23 cellular contexts compared by ENCODE assay signal in genomic region chr3:128351476-128352085, GRCh38.
DNase-seq lines count a peak whose midpoint lies in the region; ATAC-seq and TF ChIP-seq lines count a peak whose summit lies in the region.
"Had no signal": no experiment of that assay in that cellular context is flagged by ENCODE, and none has a peak within 500 bp of the region (broad histone marks: within the 10 kb centered on the region; RNA-seq: fewer than 3 reads in every experiment).

No MANE protein-coding gene starts in this region.

- H3K79me2 ChIP-seq in PC-3 (ENCODE audit: low read length), result no peaks in the 10 kb centered on the region

- H3K4me1 ChIP-seq in body of pancreas (peaks cover 66% of the 10 kb centered on the region), sigmoid colon (peaks cover 0 to 25% (median 19%) of the 10 kb centered on the region in 4 donors), PC-3 (ENCODE audit: insufficient read depth, low read length) (peaks cover 7% of the 10 kb centered on the region; the same call in 1 of the 2 replicates), suprapubic skin (peaks cover 5% of the 10 kb centered on the region)

- H3K27me3 ChIP-seq in body of pancreas (no peaks in the 10 kb centered on the region), sigmoid colon (no peaks in the 10 kb centered on the region), PC-3 (ENCODE audit: low read length) (no peaks in the 10 kb centered on the region), suprapubic skin (no peaks in the 10 kb centered on the region)
- H3K27me3 ChIP-seq: heart left ventricle, SJSA1 had no signal

- POLR2A ChIA-PET in PC-3 (lab: Charles Lee; ENCODE audit: unreplicated experiment), result no interaction called here

- DNase-seq in NCI-H2029 (lab: John Stamatoyannopoulos, UW), result peak; percentile 24
- no peak for DNase-seq in NCI-H2029 treated with DMSO at 0.1 percent for 48 hours (lab: John Stamatoyannopoulos, UW)
- peak; percentile 99 for DNase-seq in NCI-H146 (lab: John Stamatoyannopoulos, UW)
- peak; percentile 71 to 86 (median 84) for DNase-seq in body of pancreas
- DNase-seq in sigmoid colon, result peak; percentile 46
- DNase-seq in PC-3, result no peak
- no peak for DNase-seq in NCI-H524 treated with DMSO at 0.1 percent for 48 hours (lab: John Stamatoyannopoulos, UW)
- no peak for DNase-seq in suprapubic skin (ENCODE audit: low spot score in 2 of 2)
- DNase-seq: 8988T; activated CD4-positive, alpha-beta memory T cell treated with anti-CD3 and anti-CD28 coated beads for 36 hours; activated CD4-positive, CD25-positive, alpha-beta regulatory T cell; activated CD8-positive, alpha-beta memory T cell treated with anti-CD3 and anti-CD28 coated beads, Interleukin-2, amount 50 U/mL, for 48 hours; CD8-positive, alpha-beta T cell; effector memory CD4-positive, alpha-beta T cell; NCI-H2107; NCI-H524; stimulated activated CD4-positive, alpha-beta T cell treated with anti-CD3 and anti-CD28 coated beads, Interleukin-4, amount 100 ng/mL, for 4 hours; stimulated activated naive B cell treated with anti-CD40 and anti-IgM and Interleukin-4, amounts not matched to agents 10 μg/mL and 1 μg/mL and 100 μg/mL, for 72 hours had no signal

- TF ChIP-seq EP300 in sigmoid colon (IDR thresholded peaks at IDR 0.05) (no peak), suprapubic skin (IDR thresholded peaks at IDR 0.05) (no peak)

- 57 to 71% methylated on average over 8 to 12 of the region's 12 CpGs for WGBS in body of pancreas, 2 donors
- WGBS in sigmoid colon, 2 donors, result 95 to 96% methylated on average over 12 of the region's 12 CpGs
- 93% methylated on average over 11 of the region's 12 CpGs for WGBS in suprapubic skin

- TF ChIP-seq POLR2A in body of pancreas (IDR thresholded peaks at IDR 0.05), result no peak
- no peak for TF ChIP-seq POLR2A in sigmoid colon (IDR thresholded peaks at IDR 0.05)
- no peak for TF ChIP-seq POLR2A in suprapubic skin (IDR thresholded peaks at IDR 0.05)

- no peak overlapping the region for H3K4me2 ChIP-seq in PC-3 (ENCODE audit: low read length)

- no peak overlapping the region for H2AFZ ChIP-seq in PC-3 (ENCODE audit: low read length)

- no peak overlapping the region for H3K4me3 ChIP-seq in body of pancreas
- no peak overlapping the region for H3K4me3 ChIP-seq in sigmoid colon
- H3K4me3 ChIP-seq in PC-3 (ENCODE audit: low read length), result no peak overlapping the region
- H3K4me3 ChIP-seq in suprapubic skin, result no peak overlapping the region
- H3K4me3 ChIP-seq: coronary artery, heart left ventricle, SJSA1, thoracic aorta had no signal

- H4K20me1 ChIP-seq in PC-3 (ENCODE audit: low read length), result no peaks in the 10 kb centered on the region

- H3K36me3 ChIP-seq in body of pancreas (replicated peaks in 1 of 2; ENCODE audit: insufficient read depth in 1 of 2, low read depth in 2 of 2), result no peaks in the 10 kb centered on the region
- no peaks in the 10 kb centered on the region for H3K36me3 ChIP-seq in sigmoid colon
- H3K36me3 ChIP-seq in PC-3 (ENCODE audit: low read depth, low read length), result no peaks in the 10 kb centered on the region
- peaks cover 3% of the 10 kb centered on the region for H3K36me3 ChIP-seq in suprapubic skin
- H3K36me3 ChIP-seq: thoracic aorta had no signal

- no TSS peak for BruUV-seq in PC-3 (replicated peaks; lab: Mats Ljungman, UMichigan)

- H3K27ac ChIP-seq in body of pancreas, result peak overlapping the region; percentile 72 to 95 (median 90)
- H3K27ac ChIP-seq in sigmoid colon, result no peak overlapping the region
- H3K27ac ChIP-seq in PC-3 (ENCODE audit: low read length), result no peak overlapping the region
- no peak overlapping the region for H3K27ac ChIP-seq in suprapubic skin
- H3K27ac ChIP-seq: coronary artery, heart left ventricle, SJSA1, thoracic aorta had no signal

- H3K9ac ChIP-seq in PC-3 (ENCODE audit: low read length), result no peak overlapping the region

- CTCF ChIA-PET in PC-3 (lab: Charles Lee), result no interaction called here

- TF ChIP-seq CTCF in body of pancreas (IDR thresholded peaks at IDR 0.05), result no peak
- no peak for TF ChIP-seq CTCF in sigmoid colon (IDR thresholded peaks at IDR 0.05)
- no peak for TF ChIP-seq CTCF in PC-3 (conservative IDR thresholded peaks at IDR 0.05; ENCODE audit: low read depth, low read length)
- TF ChIP-seq CTCF in suprapubic skin (IDR thresholded peaks at IDR 0.05), result no peak

- intact Hi-C loops in body of pancreas (cut with DNase I) (no loop called here), sigmoid colon (cut with DNase I) (no loop called here), PC-3 (cut with micrococcal nuclease) (no loop called here)

- no peaks in the 10 kb centered on the region for H3F3A ChIP-seq in PC-3 (ENCODE audit: low read length, unreplicated experiment)

- ATAC-seq in body of pancreas (peak; percentile 47), PC-3 (no peak)
- ATAC-seq: CD8-positive, alpha-beta T cell; heart left ventricle; sciatic nerve; stimulated activated naive B cell treated with anti-CD40 and anti-IgM and Interleukin-4, amounts not matched to agents 10 μg/mL and 1 μg/mL and 100 μg/mL, for 72 hours had no signal

- H3K9me2 ChIP-seq in PC-3 (replicated peaks; ENCODE audit: low read length), result no peaks in the 10 kb centered on the region

- no peaks in the 10 kb centered on the region for H3K9me3 ChIP-seq in body of pancreas
- no peaks in the 10 kb centered on the region for H3K9me3 ChIP-seq in sigmoid colon
- no peaks in the 10 kb centered on the region for H3K9me3 ChIP-seq in PC-3 (ENCODE audit: low read length)
- H3K9me3 ChIP-seq in suprapubic skin, result no peaks in the 10 kb centered on the region
- H3K9me3 ChIP-seq: heart left ventricle, SJSA1, thoracic aorta had no signal

Comparison
In these comparisons a context has a peak if more than half of its experiments do, and no peak if none do; other contexts are left out.
1. DNase-seq: peak in NCI-H2029 (single experiment), NCI-H146 (single experiment), body of pancreas (4 of 4) and sigmoid colon (single experiment); none in NCI-H2029 treated with DMSO at 0.1 percent for 48 hours (single experiment), PC-3 (single experiment), NCI-H524 treated with DMSO at 0.1 percent for 48 hours (single experiment) and suprapubic skin (0 of 2).
2. H3K27ac ChIP-seq: peak in body of pancreas (4 of 4); none in sigmoid colon (0 of 4), PC-3 (single experiment) and suprapubic skin (single experiment).